25 cellular contexts compared by ENCODE assay signal in genomic region chr2:69968609-69969008, GRCh38. TPM values are rescaled to one million over a fixed set of nuclear protein-coding genes. Genes with fewer than 3 reads are reported as not detected.
DNase-seq lines count a peak whose midpoint lies in the region; ATAC-seq, FAIRE-seq and TF ChIP-seq lines count a peak whose summit lies in the region.
"Had no signal": no experiment of that assay in that cellular context is flagged by ENCODE, and none has a peak within 500 bp of the region (broad histone marks: within the 10 kb centered on the region; RNA-seq: fewer than 3 reads in every experiment).

No MANE protein-coding gene starts in this region.

- no peak for DNase-seq in GM23338 (ENCODE audit: low spot score)
- no peak for DNase-seq in H1 (ENCODE audit: low read depth in 1 of 2, low spot score in 2 of 2)
- DNase-seq in HepG2 (ENCODE audit: low spot score) = no peak
- no peak for DNase-seq in midbrain (lab: John Stamatoyannopoulos, UW)
- no peak for DNase-seq in activated naive CD4-positive, alpha-beta T cell treated with anti-CD3 and anti-CD28 coated beads, Interleukin-2, amount 50 U/mL, for 72 hours (ENCODE audit: low spot score in 2 of 2)
- no peak for DNase-seq in DMS 273 treated with DMSO at 0.1 percent for 48 hours (lab: John Stamatoyannopoulos, UW)
- no peak for DNase-seq in NOMO-1 (lab: John Stamatoyannopoulos, UW; ENCODE audit: unreplicated experiment in 2 of 2)
- DNase-seq: ACHN; BE2C; C1 segment of cervical spinal cord; CD4-positive, alpha-beta memory T cell; CD4-positive, CD25-positive, alpha-beta regulatory T cell; CD8-positive, alpha-beta memory T cell; COR-L47; DMS79 treated with DMSO at 0.1 percent for 48 hours; GF-D8 had no signal

- ATAC-seq in GM23338 (no peak), HepG2 (no peak; the same call in 2 of the 3 replicates)
- no peak for ATAC-seq in activated naive CD4-positive, alpha-beta T cell treated with anti-CD3 and anti-CD28 coated beads, Interleukin-2, amount 50 U/mL, for 72 hours

- H3K23me2 ChIP-seq in H1 (ENCODE audit: low read depth, low read length) = no peaks in the 10 kb centered on the region

- H3K14ac ChIP-seq in H1 (ENCODE audit: insufficient read length) = no peak overlapping the region

- no peaks in the 10 kb centered on the region for H3K9me3 Mint-ChIP-seq in GM23338
- no peaks in the 10 kb centered on the region for H3K9me3 Mint-ChIP-seq in activated naive CD4-positive, alpha-beta T cell treated with anti-CD3 and anti-CD28 coated beads, Interleukin-2, amount 50 U/mL, for 72 hours
- H3K9me3 Mint-ChIP-seq: CD14-positive monocyte; CD4-positive, alpha-beta memory T cell; CD8-positive, alpha-beta memory T cell had no signal

- TF ChIP-seq CTCF in GM23338 (conservative IDR thresholded peaks at IDR 0.05; ENCODE audit: low read depth in 2 of 2) (no peak), H1 (IDR thresholded peaks at IDR 0.05; ENCODE audit: control extremely low read depth in 1 of 3, insufficient read depth in 1 of 3, low read depth in 1 of 3, low read length in 3 of 3) (no peak), HepG2 (CRISPR knock-in tag; IDR thresholded peaks at IDR 0.05) (no peak), neutrophil (IDR thresholded peaks at IDR 0.05) (no peak)

- H3K79me2 ChIP-seq in GM23338 (replicated peaks; ENCODE audit: insufficient read depth) (no peaks in the 10 kb centered on the region), H1 (ENCODE audit: control insufficient read depth in 1 of 2, insufficient read depth in 2 of 2, low read length in 2 of 2) (no peaks in the 10 kb centered on the region), HepG2 (ENCODE audit: insufficient read depth, low read length) (no peaks in the 10 kb centered on the region)

- H3K36me3 ChIP-seq in GM23338 (ENCODE audit: insufficient read depth) = no peaks in the 10 kb centered on the region
- no peaks in the 10 kb centered on the region for H3K36me3 ChIP-seq in H1 (ENCODE audit: control insufficient read depth in 2 of 4, insufficient read depth in 4 of 4, low read length in 3 of 4)
- no peaks in the 10 kb centered on the region for H3K36me3 ChIP-seq in HepG2 (replicated peaks in 1 of 2; ENCODE audit: control insufficient read depth in 1 of 2, insufficient read depth in 2 of 2, low read length in 2 of 2)
- H3K36me3 ChIP-seq in neutrophil = no peaks in the 10 kb centered on the region
- H3K36me3 ChIP-seq: BE2C, BLaER1 had no signal

- WGBS in H1 (ENCODE audit: extremely low coverage in 1 of 2, insufficient coverage in 1 of 2, insufficient read length in 1 of 2, insufficient replicate concordance in 2 of 2, low coverage in 1 of 2, low lambda C conversion rate in 2 of 2, missing lambda C conversion rate in 1 of 2), 2 experiments = 88% methylated on average over 10 of the region's 10 CpGs; no CpG with 5 or more reads in 1 of the 2 experiments
- whole genome bisulfite sequencing in HepG2 (ENCODE audit: low lambda C conversion rate) = 72% methylated on average over 10 of the region's 10 CpGs

- H2BK15ac ChIP-seq in H1 (ENCODE audit: low read length) = no peak overlapping the region

- no peak overlapping the region for H3K56ac ChIP-seq in H1 (replicated peaks; ENCODE audit: insufficient read length, low read depth, low read length)

- H3K4me1 Mint-ChIP-seq in GM23338 = peaks cover 11% of the 10 kb centered on the region

- TF ChIP-seq EP300 in H1 (IDR thresholded peaks at IDR 0.05; ENCODE audit: borderline replicate concordance in 1 of 2, low read depth in 2 of 2, low read length in 2 of 2) (no peak), HepG2 (IDR thresholded peaks at IDR 0.05; ENCODE audit: low read depth in 2 of 2, low read length in 2 of 2) (no peak), HepG2 (CRISPR knock-in tag; IDR thresholded peaks at IDR 0.05; ENCODE audit: borderline replicate concordance) (no peak)

- BruUV-seq in HepG2 (replicated peaks; lab: Mats Ljungman, UMichigan) = no TSS peak

- H3K27me3 Mint-ChIP-seq in GM23338 (ENCODE audit: insufficient read depth, low read depth, poor library complexity) = peaks cover 13% of the 10 kb centered on the region
- H3K27me3 Mint-ChIP-seq: CD4-positive, alpha-beta memory T cell; CD4-positive, CD25-positive, alpha-beta regulatory T cell; CD8-positive, alpha-beta memory T cell had no signal

- no peaks in the 10 kb centered on the region for H3K9me3 ChIP-seq in H1 (ENCODE audit: insufficient read depth in 2 of 2, low read depth in 1 of 2, low read length in 1 of 2)
- H3K9me3 ChIP-seq in HepG2 (ENCODE audit: low read length) = no peaks in the 10 kb centered on the region
- H3K9me3 ChIP-seq in neutrophil = no peaks in the 10 kb centered on the region
- H3K9me3 ChIP-seq: BE2C, BLaER1 had no signal

- no peak overlapping the region for H2BK12ac ChIP-seq in H1 (ENCODE audit: low read depth, low read length)

- TF ChIP-seq RAD21 in H1 (IDR thresholded peaks at IDR 0.05 in 1 of 2, conservative IDR thresholded peaks at IDR 0.05 in 1 of 2; ENCODE audit: low read depth in 2 of 2, low read length in 2 of 2) (no peak), HepG2 (CRISPR knock-in tag; IDR thresholded peaks at IDR 0.05) (no peak)

- H3K27ac ChIP-seq in GM23338 (ENCODE audit: low read depth) = no peak overlapping the region
- H3K27ac ChIP-seq in H1 (ENCODE audit: low read depth, low read length) = no peak overlapping the region
- no peak overlapping the region for H3K27ac ChIP-seq in HepG2 (ENCODE audit: extremely low read length, insufficient read depth, low read length)
- peak overlapping the region; percentile 26 for H3K27ac ChIP-seq in neutrophil
- H3K27ac ChIP-seq: 22Rv1, BLaER1 had no signal

- H3K4me1 ChIP-seq in GM23338 (ENCODE audit: insufficient read depth) (peaks cover 8% of the 10 kb centered on the region; the same call in 1 of the 2 replicates), H1 (replicated peaks in 1 of 4; ENCODE audit: control insufficient read depth in 3 of 4, insufficient read depth in 4 of 4, low read length in 3 of 4) (no peaks in the 10 kb centered on the region), HepG2 (ENCODE audit: insufficient read depth, low read length) (peaks cover 56% of the 10 kb centered on the region), neutrophil (ENCODE audit: control insufficient read depth in 1 of 2, insufficient read depth in 1 of 2, low read depth in 1 of 2, low read length in 1 of 2) (peaks cover 12 to 13% of the 10 kb centered on the region in 2 experiments)
- H3K4me1 ChIP-seq: BE2C, BLaER1 had no signal

- H3K4me3 Mint-ChIP-seq in GM23338 = no peak overlapping the region
- H3K4me3 Mint-ChIP-seq: CD14-positive monocyte; CD4-positive, alpha-beta memory T cell; CD4-positive, CD25-positive, alpha-beta regulatory T cell; CD8-positive, alpha-beta memory T cell had no signal

- TF ChIP-seq POLR2A in H1 (IDR thresholded peaks at IDR 0.05; ENCODE audit: control extremely low read depth in 1 of 2, low read depth in 2 of 2, low read length in 2 of 2) (no peak), HepG2 (IDR thresholded peaks at IDR 0.05; ENCODE audit: insufficient read depth in 1 of 2, low read depth in 2 of 2, low read length in 2 of 2) (no peak)

- H3K9ac ChIP-seq in H1 (replicated peaks in 1 of 4; ENCODE audit: extremely low read depth in 1 of 4, low read depth in 3 of 4, low read length in 3 of 4) (no peak overlapping the region), HepG2 (ENCODE audit: insufficient read depth, low read depth, low read length) (no peak overlapping the region)
- H3K9ac ChIP-seq: BLaER1 had no signal

- FAIRE-seq in H1 (lab: Jason Lieb, UNC) (no peak), HepG2 (lab: Jason Lieb, UNC) (no peak)
- FAIRE-seq: A204.1, G401.6, GM12878, GM12892, GM18507 had no signal

- H4K20me1 ChIP-seq in GM23338 (replicated peaks; ENCODE audit: insufficient read depth) = no peaks in the 10 kb centered on the region
- no peaks in the 10 kb centered on the region for H4K20me1 ChIP-seq in H1 (replicated peaks in 1 of 2; ENCODE audit: control insufficient read depth in 1 of 2, insufficient read depth in 2 of 2, low read length in 2 of 2)
- H4K20me1 ChIP-seq in HepG2 (ENCODE audit: insufficient read depth, low read length) = no peaks in the 10 kb centered on the region
- H4K20me1 ChIP-seq: BLaER1 had no signal

- intact Hi-C loops in HepG2 (cut with micrococcal nuclease; ENCODE audit: unreplicated experiment) = loop anchor here (5.0 kb wide), 1 partner anchor 51 kb away; the partner anchor contains the start of gene MXD1

- 0 out of 2 replicates have a peak overlapping the region, but pooled peaks have one; percentile 53 for H2AK5ac ChIP-seq in H1 (ENCODE audit: low read depth, low read length)

- H3F3A ChIP-seq in GM23338 (replicated peaks; ENCODE audit: low read depth) = no peaks in the 10 kb centered on the region

- CTCF ChIA-PET in H1 (lab: Charles Lee; ENCODE audit: partially characterized antibody) (no interaction called here), HepG2 (lab: Yijun Ruan, JAX; ENCODE audit: low intra/inter-chr PET ratio, low total read pairs) (no interaction called here)

- H4K5ac ChIP-seq in H1 (ENCODE audit: insufficient read length, low read depth, low read length) = no peak overlapping the region

- no peaks in the 10 kb centered on the region for H3K79me1 ChIP-seq in H1 (ENCODE audit: low read depth, low read length)

- in situ Hi-C loops in HepG2 (cut with HindIII; ENCODE audit: extremely low pct_ligation_motif_present, low pct_unique_long_range_greater_than_20kb) = no loop called here

- no peaks in the 10 kb centered on the region; the same call in 2 of the 3 replicates for H3K36me3 Mint-ChIP-seq in GM23338 (ENCODE audit: low read depth)
- H3K36me3 Mint-ChIP-seq in activated naive CD4-positive, alpha-beta T cell treated with anti-CD3 and anti-CD28 coated beads, Interleukin-2, amount 50 U/mL, for 72 hours = no peaks in the 10 kb centered on the region
- H3K36me3 Mint-ChIP-seq: CD4-positive, CD25-positive, alpha-beta regulatory T cell had no signal

- peaks cover 2% of the 10 kb centered on the region; the same call in 1 of the 2 replicates for H3K9me2 ChIP-seq in GM23338 (ENCODE audit: insufficient read depth)

- no peak overlapping the region for H3K23ac ChIP-seq in H1 (ENCODE audit: insufficient read length)

- H3K27ac Mint-ChIP-seq in GM23338 = no peak overlapping the region; the same call in 1 of the 2 replicates
- H3K27ac Mint-ChIP-seq in activated naive CD4-positive, alpha-beta T cell treated with anti-CD3 and anti-CD28 coated beads, Interleukin-2, amount 50 U/mL, for 72 hours = peak overlapping the region in 1 of 2 donors; percentile 13
- H3K27ac Mint-ChIP-seq: CD14-positive monocyte had no signal

- H3K4me2 ChIP-seq in GM23338 (no peak overlapping the region), H1 (ENCODE audit: insufficient read depth in 1 of 2, low read depth in 2 of 2, low read length in 2 of 2) (no peak overlapping the region), HepG2 (ENCODE audit: low read depth, low read length) (peak overlapping the region; percentile 54; the same call in 1 of the 2 replicates)
- H3K4me2 ChIP-seq: BLaER1 had no signal

- POLR2A ChIA-PET in H1 (lab: Charles Lee; ENCODE audit: partially characterized antibody) (interaction anchor here (0.6 to 0.7 kb wide), 2 partner anchors 54 to 102 kb away, joined by 3 read pairs; partner anchors contain the start of gene MXD1), HepG2 (lab: Yijun Ruan, JAX) (no interaction called here)

- H3K18ac ChIP-seq in H1 (ENCODE audit: extremely low read depth, low read length) = no peak overlapping the region

- H2AFZ ChIP-seq in GM23338 (0 out of 2 replicates have a peak overlapping the region, but pooled peaks have one; percentile 32), H1 (ENCODE audit: low read length) (no peak overlapping the region), HepG2 (ENCODE audit: low read length) (no peak overlapping the region)

- H4K91ac ChIP-seq in H1 (replicated peaks; ENCODE audit: insufficient read length, low read length) = no peak overlapping the region

- no peak overlapping the region for H2BK120ac ChIP-seq in H1 (replicated peaks; ENCODE audit: low read depth, low read length)

- no peak overlapping the region for H2BK20ac ChIP-seq in H1 (ENCODE audit: low read length)

- H3K4ac ChIP-seq in H1 (replicated peaks; ENCODE audit: insufficient read length, low read depth, low read length) = no peak overlapping the region

- H2BK5ac ChIP-seq in H1 (ENCODE audit: low read depth, low read length) = no peak overlapping the region

- H3K27me3 ChIP-seq in GM23338 (ENCODE audit: insufficient read depth) = no peaks in the 10 kb centered on the region
- no peaks in the 10 kb centered on the region for H3K27me3 ChIP-seq in H1 (replicated peaks in 1 of 4; ENCODE audit: control insufficient read depth in 3 of 4, extremely low read depth in 1 of 4, insufficient read depth in 3 of 4, low read length in 3 of 4)
- no peaks in the 10 kb centered on the region for H3K27me3 ChIP-seq in HepG2 (ENCODE audit: control insufficient read depth in 1 of 2, insufficient read depth in 2 of 2, low read length in 2 of 2)
- H3K27me3 ChIP-seq in neutrophil = no peaks in the 10 kb centered on the region
- H3K27me3 ChIP-seq: BE2C, BLaER1 had no signal

- H3K4me3 ChIP-seq in GM23338 (no peak overlapping the region), H1 (ENCODE audit: extremely low read depth in 1 of 4, insufficient read depth in 2 of 4, low read depth in 3 of 4, low read length in 4 of 4) (no peak overlapping the region), HepG2 (replicated peaks in 1 of 3; ENCODE audit: insufficient read depth in 1 of 3, low read depth in 2 of 3, low read length in 3 of 3) (0 out of 6 replicates have a peak overlapping the region, but pooled peaks of 1 of the 3 experiments have one; percentile 27), neutrophil (ENCODE audit: low read depth in 1 of 2, low read length in 1 of 2) (no peak overlapping the region)
- H3K4me3 ChIP-seq: BLaER1, GM12878 had no signal

- H4K8ac ChIP-seq in H1 (ENCODE audit: extremely low read depth, insufficient read depth, low read length) = no peak overlapping the region; the same call in 1 of the 2 replicates

RNA-seq across cellular contexts. Expression of gene ASPRV1, which starts 7.2 kb away (rescaled TPM):
- total RNA-seq in GM23338 (2014; rRNA removed; shearing (Covaris generic)) = 0.82 and 1.4 TPM in 2 replicates
- polyA plus RNA-seq in GM23338 (2016; fragmentation: Nextera tagmentation; extraction: Ambion mirVana) (0.54 and 0.60 TPM in 2 replicates), H1 (2011; rRNA removed) (0.42 and 0.59 TPM in 2 replicates), HepG2 (2011; rRNA removed) (0.48 and 0.52 TPM in 2 replicates)
- 0.86 and 0.95 TPM in 2 replicates for total RNA-seq in H1 (2021; fragmentation: NEBNext Ultra II Directional; extraction: Animal tissue kit (Norgen Biotek cat#: 25700))
- 0.80 TPM for polyA plus RNA-seq in H1 (2011; cell fraction: cytosol; rRNA removed)
- 1.2 TPM for polyA plus RNA-seq in H1 (2011; cell fraction: nucleus; rRNA removed)
- 0.87 to 1.0 TPM (median 0.95 TPM) in 4 replicates for polyA plus RNA-seq in H1 (2012, experiment 1 of 2)
- 0.76 TPM for polyA plus RNA-seq in H1 (2012, experiment 2 of 2)
- polyA plus RNA-seq in H1 (2013, experiment 1 of 2) = 0.32 TPM
- polyA plus RNA-seq in H1 (2013, experiment 2 of 2) = 0.31 TPM
- polyA minus RNA-seq in H1 (2011; rRNA and poly(A)+ RNA removed) = 0.57 and 0.73 TPM in 2 replicates
- polyA minus RNA-seq in H1 (2011; cell fraction: cytosol; rRNA and poly(A)+ RNA removed) = 0.51 TPM
- polyA minus RNA-seq in H1 (2011; cell fraction: nucleus; rRNA and poly(A)+ RNA removed) = 1.00 TPM
- total RNA-seq in HepG2 (2016; rRNA removed; fragmentation: Illumina TruSeq; extraction: Trizol) = 0.40 and 0.42 TPM in 2 replicates
- 0.18 TPM in 1 of 2 replicates, not detected in the other for total RNA-seq in HepG2 (2016; cell fraction: cytosol; rRNA removed; fragmentation: Illumina TruSeq; extraction: Trizol; ENCODE audit: low read depth)
- total RNA-seq in HepG2 (2016; cell fraction: insoluble cytoplasmic fraction; rRNA removed; fragmentation: Illumina TruSeq; extraction: Trizol) = 0.32 and 0.40 TPM in 2 replicates
- 0.28 and 0.34 TPM in 2 replicates for total RNA-seq in HepG2 (2016; cell fraction: membrane; rRNA removed; fragmentation: Illumina TruSeq; extraction: Trizol)
- total RNA-seq in HepG2 (2016; cell fraction: nucleus; rRNA removed; fragmentation: Illumina TruSeq; extraction: Trizol) = 0.47 and 0.50 TPM in 2 replicates
- polyA plus RNA-seq in HepG2 (2011; cell fraction: cytosol; rRNA removed) = 0.38 and 0.47 TPM in 2 replicates
- polyA plus RNA-seq in HepG2 (2011; cell fraction: nucleus; rRNA removed) = 1.1 and 1.8 TPM in 2 replicates
- polyA plus RNA-seq in HepG2 (2012) = 0.42 and 0.52 TPM in 2 replicates
- polyA plus RNA-seq in HepG2 (2016; cell fraction: cytosol; fragmentation: Illumina TruSeq; extraction: Trizol; ENCODE audit: low read depth) = 0.07 TPM in 1 of 2 replicates, not detected in the other
- polyA plus RNA-seq in HepG2 (2016; cell fraction: insoluble cytoplasmic fraction; fragmentation: Illumina TruSeq; extraction: Trizol; ENCODE audit: low read depth) = 0.32 and 0.34 TPM in 2 replicates
- 0.09 and 0.24 TPM in 2 replicates for polyA plus RNA-seq in HepG2 (2016; cell fraction: membrane; fragmentation: Illumina TruSeq; extraction: Trizol; ENCODE audit: low read depth)
- polyA plus RNA-seq in HepG2 (2016; cell fraction: nucleus; fragmentation: Illumina TruSeq; extraction: Trizol; ENCODE audit: insufficient read depth, low read depth) = 0.92 and 1.1 TPM in 2 replicates
- 0.14 and 0.48 TPM in 2 replicates for polyA minus RNA-seq in HepG2 (2011; rRNA and poly(A)+ RNA removed; ENCODE audit: low replicate concordance)
- 0.26 TPM in 1 of 2 replicates, not detected in the other for polyA minus RNA-seq in HepG2 (2011; cell fraction: cytosol; rRNA and poly(A)+ RNA removed)
- 0.50 and 0.52 TPM in 2 replicates for polyA minus RNA-seq in HepG2 (2011; cell fraction: nucleus; rRNA and poly(A)+ RNA removed)
- total RNA-seq in activated naive CD4-positive, alpha-beta T cell treated with anti-CD3 and anti-CD28 coated beads, Interleukin-2, amount 50 U/mL, for 72 hours = 1 to 10 TPM; 1.5 TPM

RNA-seq across cellular contexts. Expression of gene MXD1, which starts 53.7 kb away (rescaled TPM):
- total RNA-seq in GM23338 (2014; rRNA removed; shearing (Covaris generic)) = 1.5 and 1.8 TPM in 2 replicates
- polyA plus RNA-seq in GM23338 (2016; fragmentation: Nextera tagmentation; extraction: Ambion mirVana) (3.6 and 3.9 TPM in 2 replicates), H1 (2011; rRNA removed) (1.0 and 1.6 TPM in 2 replicates), HepG2 (2011; rRNA removed) (12.0 and 14.9 TPM in 2 replicates)
- total RNA-seq in H1 (2021; fragmentation: NEBNext Ultra II Directional; extraction: Animal tissue kit (Norgen Biotek cat#: 25700)) = 2.6 TPM in 2 replicates
- polyA plus RNA-seq in H1 (2011; cell fraction: cytosol; rRNA removed) = 1.3 TPM
- 1.0 TPM for polyA plus RNA-seq in H1 (2011; cell fraction: nucleus; rRNA removed)
- 0.97 to 1.6 TPM (median 1.5 TPM) in 4 replicates for polyA plus RNA-seq in H1 (2012, experiment 1 of 2)
- 0.16 TPM for polyA plus RNA-seq in H1 (2012, experiment 2 of 2)
- polyA plus RNA-seq in H1 (2013, experiment 1 of 2) = 1.6 TPM
- 1.7 TPM for polyA plus RNA-seq in H1 (2013, experiment 2 of 2)
- polyA minus RNA-seq in H1 (2011; rRNA and poly(A)+ RNA removed) = 1.4 and 1.6 TPM in 2 replicates
- polyA minus RNA-seq in H1 (2011; cell fraction: cytosol; rRNA and poly(A)+ RNA removed) = 1.4 TPM
- 2.8 TPM for polyA minus RNA-seq in H1 (2011; cell fraction: nucleus; rRNA and poly(A)+ RNA removed)
- 6.4 and 7.7 TPM in 2 replicates for total RNA-seq in HepG2 (2016; rRNA removed; fragmentation: Illumina TruSeq; extraction: Trizol)
- 0.61 and 2.0 TPM in 2 replicates for total RNA-seq in HepG2 (2016; cell fraction: cytosol; rRNA removed; fragmentation: Illumina TruSeq; extraction: Trizol; ENCODE audit: low read depth)
- total RNA-seq in HepG2 (2016; cell fraction: insoluble cytoplasmic fraction; rRNA removed; fragmentation: Illumina TruSeq; extraction: Trizol) = 6.1 and 7.8 TPM in 2 replicates
- 3.1 and 3.6 TPM in 2 replicates for total RNA-seq in HepG2 (2016; cell fraction: membrane; rRNA removed; fragmentation: Illumina TruSeq; extraction: Trizol)
- total RNA-seq in HepG2 (2016; cell fraction: nucleus; rRNA removed; fragmentation: Illumina TruSeq; extraction: Trizol) = 11.9 and 13.4 TPM in 2 replicates
- polyA plus RNA-seq in HepG2 (2011; cell fraction: cytosol; rRNA removed) = 5.2 and 7.3 TPM in 2 replicates
- 15.4 and 18.9 TPM in 2 replicates for polyA plus RNA-seq in HepG2 (2011; cell fraction: nucleus; rRNA removed)
- polyA plus RNA-seq in HepG2 (2012) = 6.1 and 8.3 TPM in 2 replicates
- polyA plus RNA-seq in HepG2 (2016; cell fraction: cytosol; fragmentation: Illumina TruSeq; extraction: Trizol; ENCODE audit: low read depth) = 0.19 and 0.38 TPM in 2 replicates
- polyA plus RNA-seq in HepG2 (2016; cell fraction: insoluble cytoplasmic fraction; fragmentation: Illumina TruSeq; extraction: Trizol; ENCODE audit: low read depth) = 5.4 and 6.9 TPM in 2 replicates
- polyA plus RNA-seq in HepG2 (2016; cell fraction: membrane; fragmentation: Illumina TruSeq; extraction: Trizol; ENCODE audit: low read depth) = 1.2 and 1.5 TPM in 2 replicates
- 14.2 and 17.0 TPM in 2 replicates for polyA plus RNA-seq in HepG2 (2016; cell fraction: nucleus; fragmentation: Illumina TruSeq; extraction: Trizol; ENCODE audit: insufficient read depth, low read depth)
- 5.8 and 5.9 TPM in 2 replicates for polyA minus RNA-seq in HepG2 (2011; rRNA and poly(A)+ RNA removed; ENCODE audit: low replicate concordance)
- polyA minus RNA-seq in HepG2 (2011; cell fraction: cytosol; rRNA and poly(A)+ RNA removed) = 7.4 and 8.8 TPM in 2 replicates
- polyA minus RNA-seq in HepG2 (2011; cell fraction: nucleus; rRNA and poly(A)+ RNA removed) = 22.0 and 25.4 TPM in 2 replicates
- 10 to 100 TPM; 14.5 to 20.7 TPM for total RNA-seq in activated naive CD4-positive, alpha-beta T cell treated with anti-CD3 and anti-CD28 coated beads, Interleukin-2, amount 50 U/mL, for 72 hours
